ENCODE assay signal across 21 cellular contexts in genomic region chr1:218524526-218524925, GRCh38.
DNase-seq lines count a peak whose midpoint lies in the region; ATAC-seq and TF ChIP-seq lines count a peak whose summit lies in the region.
"Had no signal": no experiment of that assay in that cellular context is flagged by ENCODE, and none has a peak within 500 bp of the region (broad histone marks: within the 10 kb centered on the region; RNA-seq: fewer than 3 reads in every experiment).

No MANE protein-coding gene starts in this region.

- H3K4me1 ChIP-seq in PC-3 (ENCODE audit: insufficient read depth, low read length) = no peaks in the 10 kb centered on the region

- no peaks in the 10 kb centered on the region for H3F3A ChIP-seq in PC-3 (ENCODE audit: low read length, unreplicated experiment)

- no peak overlapping the region for H3K4me2 ChIP-seq in PC-3 (ENCODE audit: low read length)

- no TSS peak for BruUV-seq in PC-3 (replicated peaks; lab: Mats Ljungman, UMichigan)

- CTCF ChIA-PET in PC-3 (lab: Charles Lee) = no interaction called here

- H3K27ac ChIP-seq in PC-3 (ENCODE audit: low read length) = no peak overlapping the region
- H3K27ac ChIP-seq: heart right ventricle, skin epidermis had no signal

- peaks cover 34% of the 10 kb centered on the region for H3K4me1 Mint-ChIP-seq in progenitor cell of endocrine pancreas (ENCODE audit: low read depth)
- H3K4me1 Mint-ChIP-seq: activated CD4-positive, alpha-beta T cell treated with anti-CD3 and anti-CD28 coated beads, Interleukin-2, amount 10 ng/mL, durations not matched to agents 7 days and 5 days; central memory CD8-positive, alpha-beta T cell; stimulated activated memory B cell treated with anti-CD40 and anti-IgM and Interleukin-4, amounts not matched to agents 10 μg/mL and 1 μg/mL and 100 μg/mL, for 72 hours had no signal

- H3K4me3 Mint-ChIP-seq in progenitor cell of endocrine pancreas (ENCODE audit: low read depth) = no peak overlapping the region
- H3K4me3 Mint-ChIP-seq: activated CD4-positive, alpha-beta T cell treated with anti-CD3 and anti-CD28 coated beads, Interleukin-2, amount 10 ng/mL, durations not matched to agents 7 days and 5 days; activated T-helper 1 cell treated with anti-CD3 and anti-CD28 coated beads, Interleukin-12 subunit alpha, Interleukin-12 subunit beta, Interleukin-2, Interleukin-4 antibody, amounts not matched to agents 30 ng/mL and 10 ng/mL and 1 ng/mL, durations not matched to agents 14 hours and 24 hours and 36 hours; central memory CD8-positive, alpha-beta T cell; neural crest cell; stimulated activated memory B cell treated with anti-CD40 and anti-IgM and Interleukin-4, amounts not matched to agents 10 μg/mL and 1 μg/mL and 100 μg/mL, for 72 hours had no signal

- no peak overlapping the region for H3K4me3 ChIP-seq in PC-3 (ENCODE audit: low read length)
- H3K4me3 ChIP-seq: heart right ventricle, skin epidermis had no signal

- no peak for ATAC-seq in PC-3
- ATAC-seq: heart right ventricle; HepG2; stimulated activated memory B cell treated with anti-CD40 and anti-IgM and Interleukin-4, amounts not matched to agents 10 μg/mL and 1 μg/mL and 100 μg/mL, for 72 hours had no signal

- intact Hi-C loops in PC-3 (cut with micrococcal nuclease) = no loop called here

- no peak overlapping the region for H3K9ac ChIP-seq in PC-3 (ENCODE audit: low read length)

- H3K27me3 Mint-ChIP-seq in progenitor cell of endocrine pancreas = no peaks in the 10 kb centered on the region
- H3K27me3 Mint-ChIP-seq: central memory CD8-positive, alpha-beta T cell had no signal

- no peaks in the 10 kb centered on the region for H3K36me3 ChIP-seq in PC-3 (ENCODE audit: low read depth, low read length)
- H3K36me3 ChIP-seq: heart right ventricle had no signal

- DNase-seq in EH (ENCODE audit: low read depth) (peak; percentile 68), PC-3 (no peak), fibroblast of gingiva (ENCODE audit: low read depth) (peak; percentile 55), progenitor cell of endocrine pancreas (ENCODE audit: low spot score, unreplicated experiment) (no peak), HK-2 (ENCODE audit: unreplicated experiment) (no peak), ureter (ENCODE audit: low spot score) (no peak), SK-N-DZ (ENCODE audit: low spot score) (no peak)
- no peak for DNase-seq in stimulated activated CD4-positive, alpha-beta T cell treated with anti-CD3 and anti-CD28 coated beads, Interleukin-1b, Interleukin-23, amount 100 ng/mL, for 48 hours
- DNase-seq: activated CD4-positive, alpha-beta T cell treated with anti-CD3 and anti-CD28 coated beads, Interleukin-2, amount 10 ng/mL, durations not matched to agents 7 days and 5 days; activated naive CD4-positive, alpha-beta T cell treated with anti-CD3 and anti-CD28 coated beads, Interleukin-2, amount 50 U/mL, for 16 hours; anterior cingulate cortex; heart right ventricle; NCI-H1092 treated with DMSO at 0.1 percent for 48 hours; NCI-H2081; NCI-H510A treated with DMSO at 0.1 percent for 48 hours had no signal

- no peaks in the 10 kb centered on the region for H3K9me2 ChIP-seq in PC-3 (replicated peaks; ENCODE audit: low read length)

- H3K9me3 Mint-ChIP-seq in progenitor cell of endocrine pancreas (ENCODE audit: low read depth) = no peaks in the 10 kb centered on the region
- H3K9me3 Mint-ChIP-seq: activated CD4-positive, alpha-beta T cell treated with anti-CD3 and anti-CD28 coated beads, Interleukin-2, amount 10 ng/mL, durations not matched to agents 7 days and 5 days; activated T-helper 1 cell treated with anti-CD3 and anti-CD28 coated beads, Interleukin-12 subunit alpha, Interleukin-12 subunit beta, Interleukin-2, Interleukin-4 antibody, amounts not matched to agents 30 ng/mL and 10 ng/mL and 1 ng/mL, durations not matched to agents 14 hours and 24 hours and 36 hours; central memory CD8-positive, alpha-beta T cell; neural crest cell; stimulated activated memory B cell treated with anti-CD40 and anti-IgM and Interleukin-4, amounts not matched to agents 10 μg/mL and 1 μg/mL and 100 μg/mL, for 72 hours had no signal

- H3K27ac Mint-ChIP-seq in progenitor cell of endocrine pancreas = peak overlapping the region; percentile 1
- H3K27ac Mint-ChIP-seq: activated CD4-positive, alpha-beta T cell treated with anti-CD3 and anti-CD28 coated beads, Interleukin-2, amount 10 ng/mL, durations not matched to agents 7 days and 5 days; activated T-helper 1 cell treated with anti-CD3 and anti-CD28 coated beads, Interleukin-12 subunit alpha, Interleukin-12 subunit beta, Interleukin-2, Interleukin-4 antibody, amounts not matched to agents 30 ng/mL and 10 ng/mL and 1 ng/mL, durations not matched to agents 14 hours and 24 hours and 36 hours; stimulated activated memory B cell treated with anti-CD40 and anti-IgM and Interleukin-4, amounts not matched to agents 10 μg/mL and 1 μg/mL and 100 μg/mL, for 72 hours had no signal

- H3K79me2 ChIP-seq in PC-3 (ENCODE audit: low read length) = no peaks in the 10 kb centered on the region

- H3K27me3 ChIP-seq in PC-3 (ENCODE audit: low read length) = no peaks in the 10 kb centered on the region
- H3K27me3 ChIP-seq: heart right ventricle had no signal

- TF ChIP-seq CTCF in PC-3 (conservative IDR thresholded peaks at IDR 0.05; ENCODE audit: low read depth, low read length) (no peak), progenitor cell of endocrine pancreas (IDR thresholded peaks at IDR 0.05; ENCODE audit: unreplicated experiment) (no peak)

- H3K36me3 Mint-ChIP-seq in progenitor cell of endocrine pancreas (ENCODE audit: insufficient read depth) = no peaks in the 10 kb centered on the region
- H3K36me3 Mint-ChIP-seq: stimulated activated memory B cell treated with anti-CD40 and anti-IgM and Interleukin-4, amounts not matched to agents 10 μg/mL and 1 μg/mL and 100 μg/mL, for 72 hours had no signal

- no peaks in the 10 kb centered on the region for H3K9me3 ChIP-seq in PC-3 (ENCODE audit: low read length)
- H3K9me3 ChIP-seq: heart right ventricle had no signal

- 0 out of 2 replicates have a peak overlapping the region, but pooled peaks have one; percentile 5 for H2AFZ ChIP-seq in PC-3 (ENCODE audit: low read length)

- H4K20me1 ChIP-seq in PC-3 (ENCODE audit: low read length) = no peaks in the 10 kb centered on the region

- POLR2A ChIA-PET in PC-3 (lab: Charles Lee; ENCODE audit: unreplicated experiment) = no interaction called here

Comparison
In these comparisons a context has a peak if more than half of its experiments do, and no peak if none do; other contexts are left out.
1. DNase-seq: peak in EH (single experiment) and fibroblast of gingiva (single experiment); none in PC-3 (single experiment), progenitor cell of endocrine pancreas (single experiment), HK-2 (single experiment), ureter (single experiment), SK-N-DZ (single experiment) and stimulated activated CD4-positive, alpha-beta T cell treated with anti-CD3 and anti-CD28 coated beads, Interleukin-1b, Interleukin-23, amount 100 ng/mL, for 48 hours (single experiment).